Comparison of ENCODE assay signal across 12 cellular contexts in genomic region chr18:23563377-23564043, GRCh38. TPM values are rescaled to one million over a fixed set of nuclear protein-coding genes. Genes with fewer than 3 reads are reported as not detected.
DNase-seq lines count a peak whose midpoint lies in the region; ATAC-seq and TF ChIP-seq lines count a peak whose summit lies in the region.
"Had no signal": no experiment of that assay in that cellular context is flagged by ENCODE, and none has a peak within 500 bp of the region (broad histone marks: within the 10 kb centered on the region; RNA-seq: fewer than 3 reads in every experiment).

No MANE protein-coding gene starts in this region.

- H3K4me3 ChIP-seq in mammary epithelial cell (replicated peaks in 1 of 3; ENCODE audit: insufficient read depth in 1 of 3, low read depth in 2 of 3, low read length in 3 of 3) (no peak overlapping the region), gastroesophageal sphincter (no peak overlapping the region), Karpas-422 (ENCODE audit: low read length) (no peak overlapping the region)
- H3K4me3 ChIP-seq: MG63, neural progenitor cell, SJCRH30 had no signal

- H3K9me3 ChIP-seq in mammary epithelial cell (replicated peaks; ENCODE audit: insufficient read depth, low read length), result no peaks in the 10 kb centered on the region
- no peaks in the 10 kb centered on the region for H3K9me3 ChIP-seq in gastroesophageal sphincter
- H3K9me3 ChIP-seq in Karpas-422 (ENCODE audit: low read length), result no peaks in the 10 kb centered on the region
- H3K9me3 ChIP-seq: MG63, SJCRH30 had no signal

- WGBS in mammary epithelial cell (ENCODE audit: low coverage, missing lambda C conversion rate), result 88% methylated on average over 2 of the region's 2 CpGs
- WGBS in gastroesophageal sphincter (ENCODE audit: low coverage in 1 of 2), 2 donors, result 92% methylated on average over 2 of the region's 2 CpGs

- DNase-seq in Caki2 (ENCODE audit: low read depth) (peak; percentile 37), NCI-H226 (peak; percentile 33), mammary epithelial cell (peak; percentile 76), myocyte (ENCODE audit: low read depth) (peak; percentile 71), Karpas-422 (no peak), HT-29 (ENCODE audit: low spot score) (no peak)
- DNase-seq: amygdala, MG63, NCI-H510A, SJCRH30 had no signal

- H4K20me1 ChIP-seq in mammary epithelial cell (ENCODE audit: insufficient read depth, low read length) (no peaks in the 10 kb centered on the region), Karpas-422 (ENCODE audit: insufficient read depth, low read depth, low read length) (no peaks in the 10 kb centered on the region)

- dilution Hi-C loops in mammary epithelial cell (cut with HindIII; ENCODE audit: low sequenced_read_pairs), result no loop called here

- H3K4me2 ChIP-seq in mammary epithelial cell (ENCODE audit: insufficient read depth, low read depth, low read length), result no peak overlapping the region
- no peak overlapping the region for H3K4me2 ChIP-seq in Karpas-422 (ENCODE audit: low read depth, low read length, poor library complexity, severe bottlenecking)
- H3K4me2 ChIP-seq: neural progenitor cell had no signal

- no peak overlapping the region for H3K9ac ChIP-seq in mammary epithelial cell (ENCODE audit: insufficient read depth, low read length)
- no peak overlapping the region for H3K9ac ChIP-seq in Karpas-422 (ENCODE audit: low read length)
- H3K9ac ChIP-seq: neural progenitor cell had no signal

- intact Hi-C loops in mammary epithelial cell (cut with micrococcal nuclease), result no loop called here

- BruUV-seq in mammary epithelial cell (replicated peaks; lab: Mats Ljungman, UMichigan), result no TSS peak

- H3K36me3 ChIP-seq in mammary epithelial cell (ENCODE audit: insufficient read depth, low read length), result peaks cover 41% of the 10 kb centered on the region
- H3K36me3 ChIP-seq in gastroesophageal sphincter, result peaks cover 3 to 98% of the 10 kb centered on the region in 2 donors
- H3K36me3 ChIP-seq in Karpas-422 (ENCODE audit: insufficient read depth, low read length), result peaks cover 46% of the 10 kb centered on the region
- H3K36me3 ChIP-seq: neural progenitor cell had no signal

- H3K27me3 ChIP-seq in mammary epithelial cell (ENCODE audit: insufficient read depth, low read length), result no peaks in the 10 kb centered on the region
- no peaks in the 10 kb centered on the region for H3K27me3 ChIP-seq in gastroesophageal sphincter
- no peaks in the 10 kb centered on the region for H3K27me3 ChIP-seq in Karpas-422 (ENCODE audit: low read length)
- H3K27me3 ChIP-seq: MG63, neural progenitor cell, SJCRH30 had no signal

- H3K9me2 ChIP-seq in Karpas-422 (replicated peaks; ENCODE audit: insufficient read depth, low read length), result no peaks in the 10 kb centered on the region

- TF ChIP-seq EP300 in gastroesophageal sphincter (IDR thresholded peaks at IDR 0.05), result no peak

- ATAC-seq in gastroesophageal sphincter, result no peak

- peaks cover 22% of the 10 kb centered on the region for H3K79me2 ChIP-seq in mammary epithelial cell (ENCODE audit: insufficient read depth, low read length)
- no peaks in the 10 kb centered on the region for H3K79me2 ChIP-seq in Karpas-422 (ENCODE audit: low read length)

- no peak for TF ChIP-seq CTCF in mammary epithelial cell (conservative IDR thresholded peaks at IDR 0.05 in 1 of 2, IDR thresholded peaks at IDR 0.05 in 1 of 2; ENCODE audit: extremely low read depth in 1 of 2, insufficient read depth in 1 of 2, low read depth in 1 of 2, low read length in 2 of 2)
- TF ChIP-seq CTCF in gastroesophageal sphincter (IDR thresholded peaks at IDR 0.05), result no peak

- H2AFZ ChIP-seq in mammary epithelial cell (ENCODE audit: low read depth, low read length) (no peak overlapping the region), Karpas-422 (ENCODE audit: low read length) (no peak overlapping the region)
- H2AFZ ChIP-seq: neural progenitor cell had no signal

- no peak for TF ChIP-seq POLR2A in gastroesophageal sphincter (IDR thresholded peaks at IDR 0.05)

- CTCF ChIA-PET in mammary epithelial cell (lab: Charles Lee; ENCODE audit: low non-redundant PET), result no interaction called here

- peak overlapping the region; percentile 38 for H3K27ac ChIP-seq in mammary epithelial cell (ENCODE audit: insufficient read depth, low read depth, low read length)
- no peak overlapping the region for H3K27ac ChIP-seq in gastroesophageal sphincter
- no peak overlapping the region for H3K27ac ChIP-seq in Karpas-422 (ENCODE audit: low read length)
- H3K27ac ChIP-seq: neural progenitor cell, SJCRH30 had no signal

- in situ Hi-C loops in Caki2 (cut with HindIII; ENCODE audit: low pct_unique_long_range_greater_than_20kb, low sequenced_read_pairs), result no loop called here
- in situ Hi-C loops in mammary epithelial cell (cut with MboI; ENCODE audit: low sequenced_read_pairs in 2 of 2), result no loop called here

- H3K4me1 ChIP-seq in mammary epithelial cell (ENCODE audit: insufficient read depth, low read length) (peaks cover 11% of the 10 kb centered on the region), gastroesophageal sphincter (no peaks in the 10 kb centered on the region), Karpas-422 (ENCODE audit: low read length) (no peaks in the 10 kb centered on the region)
- H3K4me1 ChIP-seq: neural progenitor cell, SJCRH30 had no signal

RNA-seq across cellular contexts. Expression of gene NPC1, which starts 22.8 kb away (rescaled TPM):
- 33.6 and 37.9 TPM in 2 replicates for total RNA-seq in Caki2 (2014; rRNA removed; shearing (Covaris generic); ENCODE audit: low replicate concordance)
- total RNA-seq in mammary epithelial cell, result 100 to 1,000 TPM in 1 of 2 donors, 10 to 100 TPM in 1; 83.4 to 104 TPM
- 99.0 TPM for polyA plus RNA-seq in mammary epithelial cell
- 370 TPM for polyA minus RNA-seq in mammary epithelial cell
- total RNA-seq in myocyte, result 40.4 and 54.0 TPM in 2 replicates
- 54.7 TPM for polyA plus RNA-seq in myocyte (2012)
- 10 to 100 TPM; 35.6 to 63.2 (median 51.9) TPM for total RNA-seq in gastroesophageal sphincter
- total RNA-seq in Karpas-422 (2014; rRNA removed; shearing (Covaris generic); ENCODE audit: low replicate concordance), result 31.1 and 63.4 TPM in 2 replicates
- total RNA-seq in HT-29 (2014; rRNA removed; shearing (Covaris generic)), result 35.7 and 48.5 TPM in 2 replicates

Comparison
In these comparisons a context has a peak if more than half of its experiments do, and no peak if none do; other contexts are left out.
1. DNase-seq: peak in Caki2 (single experiment), NCI-H226 (single experiment), mammary epithelial cell (single experiment) and myocyte (single experiment); none in Karpas-422 (single experiment) and HT-29 (single experiment).